14 cellular contexts compared by ENCODE assay signal in genomic region chr11:64211181-64211872, GRCh38. TPM values are rescaled to one million over a fixed set of nuclear protein-coding genes. Genes with fewer than 3 reads are reported as not detected.
"Had no signal": no experiment of that assay in that cellular context is flagged by ENCODE, and none has a peak within 500 bp of the region (broad histone marks: within the 10 kb centered on the region; RNA-seq: fewer than 3 reads in every experiment).

No MANE protein-coding gene starts in this region.

- H3K36me3 ChIP-seq: uterus had no signal

- DNase-seq: activated CD4-positive, alpha-beta T cell treated with anti-CD3 and anti-CD28 coated beads, Interleukin-2, amount 50 U/mL, for 48 hours; activated naive CD4-positive, alpha-beta T cell; islet precursor cell; stimulated activated CD4-positive, alpha-beta T cell treated with anti-CD3 and anti-CD28 coated beads, Interleukin-12 subunit alpha, Interleukin-12 subunit beta, amount 100 ng/mL, for 4 hours; stimulated activated CD4-positive, alpha-beta T cell treated with anti-CD3 and anti-CD28 coated beads, Interleukin-2, amount 100 ng/mL, for 24 hours; stimulated activated naive CD4-positive, alpha-beta T cell; tibial artery had no signal

- H3K4me3 ChIP-seq: tibial artery, uterus had no signal

- H3K4me1 ChIP-seq: tibial artery, uterus had no signal

- H3K27ac Mint-ChIP-seq: mesothelial cell of epicardium had no signal

- H3K27me3 ChIP-seq: tibial artery, uterus had no signal

- ATAC-seq: esophagus mucosa had no signal

- H3K4me3 Mint-ChIP-seq: activated T-helper 1 cell treated with anti-CD3 and anti-CD28 coated beads, Interleukin-12 subunit alpha, Interleukin-12 subunit beta, Interleukin-2, Interleukin-4 antibody, amounts not matched to agents 30 ng/mL and 10 ng/mL and 1 ng/mL, durations not matched to agents 14 hours and 24 hours and 36 hours; mesothelial cell of epicardium had no signal

- H3K9me3 ChIP-seq: tibial artery, uterus had no signal

- FAIRE-seq: colon, endometrium had no signal

- H3K27ac ChIP-seq: tibial artery, uterus had no signal

- H3K9me3 Mint-ChIP-seq: activated T-helper 1 cell treated with anti-CD3 and anti-CD28 coated beads, Interleukin-12 subunit alpha, Interleukin-12 subunit beta, Interleukin-2, Interleukin-4 antibody, amounts not matched to agents 30 ng/mL and 10 ng/mL and 1 ng/mL, durations not matched to agents 14 hours and 24 hours and 36 hours had no signal

RNA-seq across cellular contexts. Expression of gene FERMT3, which starts 4.8 kb away (rescaled TPM):
- total RNA-seq: renal cortical epithelial cell had no signal
